In genomic region chr18:48931680-48932461, GRCh38 we compare ENCODE assay signal across 7 cellular contexts. TPM values are rescaled to one million over a fixed set of nuclear protein-coding genes. Genes with fewer than 3 reads are reported as not detected.
A peak's percentile ranks its signal among the peaks of the same experiment; 100 is the strongest.
DNase-seq lines count a peak whose midpoint lies in the region; ATAC-seq and TF ChIP-seq lines count a peak whose summit lies in the region.

No MANE protein-coding gene starts in this region.

- intact Hi-C loops in OCI-LY7 (cut with micrococcal nuclease; ENCODE audit: unreplicated experiment), result no loop called here

- peak; percentile 33 for ATAC-seq in GM19397 (IDR thresholded peaks at IDR 0.05; ENCODE audit: unreplicated experiment)
- ATAC-seq in central memory CD8-positive, alpha-beta T cell (replicated peaks; ENCODE audit: extremely low read depth, poor library complexity, severe bottlenecking), result peak; percentile 13
- no peak for ATAC-seq in GM21576 (IDR thresholded peaks at IDR 0.05; ENCODE audit: unreplicated experiment)

- peaks cover 10% of the 10 kb centered on the region for H3K36me3 ChIP-seq in OCI-LY7 (ENCODE audit: insufficient read depth, low read length)

- TF ChIP-seq CTCF in OCI-LY7 (conservative IDR thresholded peaks at IDR 0.05; ENCODE audit: low read length), result no peak

- BruUV-seq in OCI-LY7 (replicated peaks; lab: Mats Ljungman, UMichigan), result no TSS peak

- peak overlapping the region; percentile 90 for H3K27ac ChIP-seq in OCI-LY7 (ENCODE audit: low read depth, low read length, poor library complexity, severe bottlenecking)

- no peaks in the 10 kb centered on the region for H3K27me3 Mint-ChIP-seq in central memory CD8-positive, alpha-beta T cell

- no peaks in the 10 kb centered on the region for H3K9me3 Mint-ChIP-seq in central memory CD8-positive, alpha-beta T cell

- H3K4me3 Mint-ChIP-seq in central memory CD8-positive, alpha-beta T cell, result peak overlapping the region; percentile 72

- CTCF ChIA-PET in OCI-LY7 (lab: Charles Lee; ENCODE audit: unreplicated experiment), result no interaction called here

- H3K79me2 ChIP-seq in OCI-LY7 (ENCODE audit: insufficient read depth, low read depth, low read length), result peaks cover 93% of the 10 kb centered on the region

- H3K4me1 Mint-ChIP-seq in central memory CD8-positive, alpha-beta T cell, result peaks cover 93% of the 10 kb centered on the region

- no peaks in the 10 kb centered on the region for H3K9me2 ChIP-seq in OCI-LY7 (ENCODE audit: insufficient read depth, low read length)

- POLR2A ChIA-PET in OCI-LY7 (lab: Charles Lee), result interaction anchor here (0.7 kb wide), 1 partner anchor 109 kb away, joined by 3 read pairs; no protein-coding TSS in a partner anchor

- H4K20me1 ChIP-seq in OCI-LY7 (ENCODE audit: insufficient read depth, low read length), result no peaks in the 10 kb centered on the region

- H2AFZ ChIP-seq in OCI-LY7 (ENCODE audit: low read length), result no peak overlapping the region

- H3K9me3 ChIP-seq in OCI-LY7 (ENCODE audit: low read length), result no peaks in the 10 kb centered on the region

- peak overlapping the region; percentile 81 for H3K4me2 ChIP-seq in OCI-LY7 (ENCODE audit: low read length)

- DNase-seq in OCI-LY7 (ENCODE audit: low spot score) (no peak), retina (peak; percentile 67), medulla oblongata (ENCODE audit: extremely low spot score) (no peak), SIG-M5 (lab: John Stamatoyannopoulos, UW) (no peak)
- DNase-seq in central memory CD8-positive, alpha-beta T cell (ENCODE audit: low spot score in 2 of 2), result no peak

- H3K4me3 ChIP-seq in OCI-LY7 (ENCODE audit: low read depth, low read length, poor library complexity, severe bottlenecking), result peak overlapping the region; percentile 40

- H3K4me1 ChIP-seq in OCI-LY7 (ENCODE audit: insufficient read depth, low read length, poor library complexity, severe bottlenecking), result peaks cover 93% of the 10 kb centered on the region

- H3K27ac Mint-ChIP-seq in central memory CD8-positive, alpha-beta T cell (ENCODE audit: low read depth), result peak overlapping the region; percentile 95

- H3K36me3 Mint-ChIP-seq in central memory CD8-positive, alpha-beta T cell (ENCODE audit: insufficient read depth), result peaks cover 59% of the 10 kb centered on the region

RNA-seq across cellular contexts. Expression of gene SMAD7, which starts 18.9 kb away (rescaled TPM):
- 13.5 and 15.1 TPM in 2 replicates for total RNA-seq in OCI-LY7 (2014; rRNA removed; shearing (Covaris generic))
- 2.9 and 3.2 TPM in 2 replicates for total RNA-seq in OCI-LY7 (2022)
